In genomic region chr14:96614528-96614927, GRCh38 we compare ENCODE assay signal across 1 cellular context.
TF ChIP-seq lines count a peak whose summit lies in the region.

No MANE protein-coding gene starts in this region.

TF ChIP-seq in WTC11, 78 proteins besides CTCF, POLR2A, EP300 and RAD21 (continued from another document):
- TF ChIP-seq ZNF281 (CRISPR knock-in tag; IDR thresholded peaks at IDR 0.05) (no peak), ETV6 (CRISPR knock-in tag; IDR thresholded peaks at IDR 0.05) (no peak), CBFB (CRISPR knock-in tag; IDR thresholded peaks at IDR 0.05; ENCODE audit: low read depth) (no peak), TP53 (CRISPR knock-in tag; IDR thresholded peaks at IDR 0.05) (no peak), ELF4 (CRISPR knock-in tag; IDR thresholded peaks at IDR 0.05; ENCODE audit: low read depth) (no peak), EMX1 (CRISPR knock-in tag; IDR thresholded peaks at IDR 0.05) (no peak), AR (CRISPR knock-in tag; IDR thresholded peaks at IDR 0.05) (no peak), MAX (CRISPR knock-in tag; IDR thresholded peaks at IDR 0.05) (no peak), ZNF396 (CRISPR knock-in tag; IDR thresholded peaks at IDR 0.05; ENCODE audit: borderline replicate concordance) (no peak)
- TF ChIP-seq, protein P1, sequence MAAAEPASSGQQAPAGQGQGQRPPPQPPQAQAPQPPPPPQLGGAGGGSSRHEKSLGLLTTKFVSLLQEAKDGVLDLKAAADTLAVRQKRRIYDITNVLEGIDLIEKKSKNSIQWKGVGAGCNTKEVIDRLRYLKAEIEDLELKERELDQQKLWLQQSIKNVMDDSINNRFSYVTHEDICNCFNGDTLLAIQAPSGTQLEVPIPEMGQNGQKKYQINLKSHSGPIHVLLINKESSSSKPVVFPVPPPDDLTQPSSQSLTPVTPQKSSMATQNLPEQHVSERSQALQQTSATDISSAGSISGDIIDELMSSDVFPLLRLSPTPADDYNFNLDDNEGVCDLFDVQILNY (CRISPR knock-in tag; IDR thresholded peaks at IDR 0.05), result no peak
- TF ChIP-seq, protein P2, sequence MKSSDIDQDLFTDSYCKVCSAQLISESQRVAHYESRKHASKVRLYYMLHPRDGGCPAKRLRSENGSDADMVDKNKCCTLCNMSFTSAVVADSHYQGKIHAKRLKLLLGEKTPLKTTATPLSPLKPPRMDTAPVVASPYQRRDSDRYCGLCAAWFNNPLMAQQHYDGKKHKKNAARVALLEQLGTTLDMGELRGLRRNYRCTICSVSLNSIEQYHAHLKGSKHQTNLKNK (CRISPR knock-in tag; IDR thresholded peaks at IDR 0.05), result no peak
TF ChIP-seq in WTC11: peak in this region for 0.
